Comparison of ENCODE assay signal across 1 cellular context in the genomic region with DNA sequence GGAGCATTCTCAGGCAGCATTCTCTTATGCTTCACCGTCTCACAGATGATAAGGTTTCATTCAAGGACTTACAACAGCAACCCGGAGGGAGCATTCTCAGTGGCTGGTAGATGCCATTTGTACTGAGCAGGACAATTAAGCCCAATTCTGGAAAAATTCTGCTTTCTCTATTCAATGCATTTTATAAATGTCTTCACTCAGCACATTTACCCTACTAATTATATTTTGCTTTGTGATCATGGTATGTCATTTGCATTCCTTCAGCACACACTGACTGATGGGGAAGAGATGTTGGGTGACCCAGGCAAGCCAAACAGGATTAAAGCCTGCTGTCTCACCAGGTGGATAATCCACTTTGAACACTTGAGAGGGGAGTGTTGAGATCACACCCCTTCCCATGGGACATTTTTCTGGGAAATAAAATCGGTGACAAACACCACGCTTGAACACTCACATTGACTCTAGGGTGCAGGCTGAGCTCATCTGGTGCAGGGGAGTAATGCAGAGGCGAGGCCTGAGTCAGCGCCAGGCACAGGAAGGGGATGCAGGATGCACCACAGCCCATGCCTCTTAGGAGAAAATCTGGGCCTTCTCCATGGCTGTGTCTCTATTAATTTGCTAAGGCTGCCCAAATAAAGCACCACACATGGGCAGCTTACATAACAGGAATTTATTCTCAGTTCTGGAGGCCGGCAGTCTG.
TF ChIP-seq lines count a peak whose summit lies in the region.

No MANE protein-coding gene starts in this region.

TF ChIP-seq in HepG2, 621 proteins besides CTCF, POLR2A, EP300 and RAD21 (continued from another document):
- TF ChIP-seq, protein P1, sequence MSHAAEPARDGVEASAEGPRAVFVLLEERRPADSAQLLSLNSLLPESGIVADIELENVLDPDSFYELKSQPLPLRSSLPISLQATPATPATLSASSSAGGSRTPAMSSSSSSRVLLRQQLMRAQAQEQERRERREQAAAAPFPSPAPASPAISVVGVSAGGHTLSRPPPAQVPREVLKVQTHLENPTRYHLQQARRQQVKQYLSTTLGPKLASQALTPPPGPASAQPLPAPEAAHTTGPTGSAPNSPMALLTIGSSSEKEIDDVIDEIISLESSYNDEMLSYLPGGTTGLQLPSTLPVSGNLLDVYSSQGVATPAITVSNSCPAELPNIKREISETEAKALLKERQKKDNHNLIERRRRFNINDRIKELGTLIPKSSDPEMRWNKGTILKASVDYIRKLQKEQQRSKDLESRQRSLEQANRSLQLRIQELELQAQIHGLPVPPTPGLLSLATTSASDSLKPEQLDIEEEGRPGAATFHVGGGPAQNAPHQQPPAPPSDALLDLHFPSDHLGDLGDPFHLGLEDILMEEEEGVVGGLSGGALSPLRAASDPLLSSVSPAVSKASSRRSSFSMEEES (CRISPR knock-in tag; IDR thresholded peaks at IDR 0.05) = no peak
- no peak for TF ChIP-seq ZNF841 (CRISPR knock-in tag; IDR thresholded peaks at IDR 0.05; ENCODE audit: borderline replicate concordance)
- no peak for TF ChIP-seq ZSCAN12 (CRISPR knock-in tag; IDR thresholded peaks at IDR 0.05)
- TF ChIP-seq, protein P2, sequence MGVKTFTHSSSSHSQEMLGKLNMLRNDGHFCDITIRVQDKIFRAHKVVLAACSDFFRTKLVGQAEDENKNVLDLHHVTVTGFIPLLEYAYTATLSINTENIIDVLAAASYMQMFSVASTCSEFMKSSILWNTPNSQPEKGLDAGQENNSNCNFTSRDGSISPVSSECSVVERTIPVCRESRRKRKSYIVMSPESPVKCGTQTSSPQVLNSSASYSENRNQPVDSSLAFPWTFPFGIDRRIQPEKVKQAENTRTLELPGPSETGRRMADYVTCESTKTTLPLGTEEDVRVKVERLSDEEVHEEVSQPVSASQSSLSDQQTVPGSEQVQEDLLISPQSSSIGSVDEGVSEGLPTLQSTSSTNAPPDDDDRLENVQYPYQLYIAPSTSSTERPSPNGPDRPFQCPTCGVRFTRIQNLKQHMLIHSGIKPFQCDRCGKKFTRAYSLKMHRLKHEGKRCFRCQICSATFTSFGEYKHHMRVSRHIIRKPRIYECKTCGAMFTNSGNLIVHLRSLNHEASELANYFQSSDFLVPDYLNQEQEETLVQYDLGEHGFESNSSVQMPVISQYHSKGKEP (CRISPR knock-in tag; IDR thresholded peaks at IDR 0.05) = no peak
TF ChIP-seq in HepG2: peak in this region for 2.
